13 cellular contexts compared by ENCODE assay signal in the genomic region with DNA sequence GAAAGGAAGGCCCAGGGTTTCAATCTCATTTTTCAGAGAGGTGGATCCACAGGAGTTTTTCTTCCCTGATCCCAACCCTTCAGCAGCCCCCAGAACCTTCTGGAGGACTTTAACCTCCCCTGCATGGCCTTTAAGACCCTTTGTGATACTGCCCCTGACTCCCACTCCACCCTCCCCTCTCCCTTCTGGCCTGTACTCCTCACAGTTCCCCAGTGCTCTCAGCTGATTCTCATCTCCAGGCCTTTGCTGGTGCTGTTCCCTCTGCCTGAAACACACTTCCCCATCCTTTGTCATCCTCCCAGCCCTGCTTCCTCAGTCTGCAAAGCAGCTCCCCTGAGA. TPM values are rescaled to one million over a fixed set of nuclear protein-coding genes. Genes with fewer than 3 reads are reported as not detected.
A peak's percentile ranks its signal among the peaks of the same experiment; 100 is the strongest.
DNase-seq lines count a peak whose midpoint lies in the region; ATAC-seq and TF ChIP-seq lines count a peak whose summit lies in the region.
"Had no signal": no experiment of that assay in that cellular context is flagged by ENCODE, and none has a peak within 500 bp of the region (broad histone marks: within the 10 kb centered on the region; RNA-seq: fewer than 3 reads in every experiment).

No MANE protein-coding gene starts in this region.

- H3K9ac ChIP-seq in SK-N-SH, result peak overlapping the region; percentile 75

- H3K4me1 ChIP-seq in SK-N-SH (ENCODE audit: control insufficient read depth in 1 of 2, insufficient read depth in 2 of 2, low read depth in 1 of 2, low read length in 1 of 2) (peaks cover 20 to 33% of the 10 kb centered on the region in 2 experiments), tibial artery (peaks cover 8 to 64% (median 35%) of the 10 kb centered on the region in 4 donors)
- H3K4me1 ChIP-seq: HAP-1 had no signal

- H3K27ac ChIP-seq in SK-N-SH (ENCODE audit: low read depth in 2 of 2, low read length in 1 of 2) (peak overlapping the region; percentile 48 to 87), tibial artery (peak overlapping the region; percentile 84 to 90)

- peaks cover 4% of the 10 kb centered on the region for H3K27me3 Mint-ChIP-seq in nephron progenitor cell (ENCODE audit: low read depth, poor library complexity)
- H3K27me3 Mint-ChIP-seq: activated CD4-positive, alpha-beta T cell treated with anti-CD3 and anti-CD28 coated beads for 36 hours had no signal

- H4K20me1 ChIP-seq in SK-N-SH (ENCODE audit: insufficient read depth), result no peaks in the 10 kb centered on the region

- H3K4me3 Mint-ChIP-seq in nephron progenitor cell, result peak overlapping the region; percentile 18
- H3K4me3 Mint-ChIP-seq: activated CD4-positive, alpha-beta T cell treated with anti-CD3 and anti-CD28 coated beads for 36 hours; activated naive CD8-positive, alpha-beta T cell treated with anti-CD3 and anti-CD28 coated beads, Interleukin-2, amount 10 ng/mL, durations not matched to agents 7 days and 5 days had no signal

- intact Hi-C loops in tibial artery (cut with DNase I; ENCODE audit: low total_unique reads), result no loop called here

- no peak for TF ChIP-seq CTCF in SK-N-SH (IDR thresholded peaks at IDR 0.05)
- no peak for TF ChIP-seq CTCF in nephron progenitor cell (IDR thresholded peaks at IDR 0.05)
- no peak for TF ChIP-seq CTCF in tibial artery (IDR thresholded peaks at IDR 0.05)

- H3K27me3 ChIP-seq in SK-N-SH (ENCODE audit: insufficient read depth) (no peaks in the 10 kb centered on the region), tibial artery (no peaks in the 10 kb centered on the region)

- POLR2A ChIA-PET in SK-N-SH (lab: Yijun Ruan, JAX), result interaction anchor here (2.0 kb wide), 1 partner anchor 18 kb away, joined by 7 read pairs; a partner anchor contains a TSS

- peak overlapping the region; percentile 98 for H3K27ac Mint-ChIP-seq in nephron progenitor cell
- H3K27ac Mint-ChIP-seq: activated CD4-positive, alpha-beta T cell treated with anti-CD3 and anti-CD28 coated beads for 36 hours; activated naive CD8-positive, alpha-beta T cell treated with anti-CD3 and anti-CD28 coated beads, Interleukin-2, amount 10 ng/mL, durations not matched to agents 7 days and 5 days had no signal

- CTCF ChIA-PET in SK-N-SH (lab: Yijun Ruan, JAX), result interaction anchor here (0.9 to 2.5 kb wide), 5 partner anchors 11 to 113 kb away, joined by 3 to 15 read pairs (median 3); no protein-coding TSS in a partner anchor

- TF ChIP-seq RAD21 in SK-N-SH (IDR thresholded peaks at IDR 0.05; ENCODE audit: low read length), result no peak

- DNase-seq in SK-N-SH (no peak), nephron progenitor cell (no peak), tibial artery (no peak), occipital lobe (lab: John Stamatoyannopoulos, UW) (no peak), NCI-H510A treated with DMSO at 0.1 percent for 48 hours (lab: John Stamatoyannopoulos, UW) (no peak), DMS153 (lab: John Stamatoyannopoulos, UW) (no peak)
- DNase-seq in stimulated activated CD4-positive, alpha-beta T cell treated with anti-CD3 and anti-CD28 coated beads, Interleukin-12 subunit alpha, Interleukin-12 subunit beta, amount 100 ng/mL, for 4 hours, result no peak
- DNase-seq: activated CD4-positive, alpha-beta T cell treated with anti-CD3 and anti-CD28 coated beads for 36 hours; activated naive CD8-positive, alpha-beta T cell treated with anti-CD3 and anti-CD28 coated beads, Interleukin-2, amount 10 ng/mL, durations not matched to agents 7 days and 5 days; NCI-H1436; stimulated activated CD4-positive, alpha-beta T cell treated with anti-CD3 and anti-CD28 coated beads, Interleukin-4, amount 100 ng/mL, for 1 hour had no signal

- H3K4me2 ChIP-seq in SK-N-SH, result peak overlapping the region; percentile 65

- H2AFZ ChIP-seq in SK-N-SH (ENCODE audit: low read depth), result peak overlapping the region; percentile 98; the same call in 1 of the 2 replicates

- peaks cover 55% of the 10 kb centered on the region for H3K4me1 Mint-ChIP-seq in nephron progenitor cell
- H3K4me1 Mint-ChIP-seq: activated CD4-positive, alpha-beta T cell treated with anti-CD3 and anti-CD28 coated beads for 36 hours; activated naive CD8-positive, alpha-beta T cell treated with anti-CD3 and anti-CD28 coated beads, Interleukin-2, amount 10 ng/mL, durations not matched to agents 7 days and 5 days had no signal

- H3K36me3 ChIP-seq in SK-N-SH (replicated peaks in 1 of 2; ENCODE audit: control insufficient read depth in 1 of 2, insufficient read depth in 2 of 2, low read length in 1 of 2), result peaks cover 0 to 5% of the 10 kb centered on the region in 2 experiments
- H3K36me3 ChIP-seq in tibial artery, result no peaks in the 10 kb centered on the region
- H3K36me3 ChIP-seq: HAP-1 had no signal

- peaks cover 8% of the 10 kb centered on the region; the same call in 1 of the 2 replicates for H3K9me3 ChIP-seq in SK-N-SH
- peaks cover 0 to 6% (median 0%) of the 10 kb centered on the region in 3 donors for H3K9me3 ChIP-seq in tibial artery
- H3K9me3 ChIP-seq: HAP-1 had no signal

- peaks cover 17% of the 10 kb centered on the region; the same call in 1 of the 2 replicates for H3K79me2 ChIP-seq in SK-N-SH (ENCODE audit: insufficient read depth)

- no peak overlapping the region for H3K4me3 ChIP-seq in SK-N-SH (ENCODE audit: low read depth in 2 of 2, low read length in 1 of 2)
- H3K4me3 ChIP-seq in tibial artery, result no peak overlapping the region
- H3K4me3 ChIP-seq: HAP-1 had no signal

- no peaks in the 10 kb centered on the region for H3K9me2 ChIP-seq in SK-N-SH

- peaks cover 11% of the 10 kb centered on the region for H3F3A ChIP-seq in SK-N-SH (replicated peaks; ENCODE audit: insufficient read depth)

- TF ChIP-seq EP300 in SK-N-SH (IDR thresholded peaks at IDR 0.05; ENCODE audit: borderline replicate concordance in 1 of 2, low read depth in 1 of 2, low read length in 1 of 2), result no peak

- peaks cover 23% of the 10 kb centered on the region for H3K9me3 Mint-ChIP-seq in nephron progenitor cell

- peaks cover 16% of the 10 kb centered on the region for H3K36me3 Mint-ChIP-seq in nephron progenitor cell (ENCODE audit: low read depth)
- H3K36me3 Mint-ChIP-seq: activated naive CD8-positive, alpha-beta T cell treated with anti-CD3 and anti-CD28 coated beads, Interleukin-2, amount 10 ng/mL, durations not matched to agents 7 days and 5 days had no signal

- ATAC-seq in esophagus mucosa, result peak; percentile 7
- ATAC-seq: activated CD4-positive, alpha-beta T cell treated with anti-CD3 and anti-CD28 coated beads for 36 hours had no signal

TF ChIP-seq in SK-N-SH, 30 proteins besides CTCF, POLR2A, EP300 and RAD21:
- TF ChIP-seq FOSL2 (IDR thresholded peaks at IDR 0.05; ENCODE audit: borderline replicate concordance, low read depth), result no peak
- no peak for TF ChIP-seq NFIC (IDR thresholded peaks at IDR 0.05; ENCODE audit: borderline replicate concordance)
- TF ChIP-seq FOXM1 (IDR thresholded peaks at IDR 0.05; ENCODE audit: low read depth), result no peak
- no peak for TF ChIP-seq POLR2AphosphoS5 (IDR thresholded peaks at IDR 0.05; ENCODE audit: low read depth, low read length)

RNA-seq across cellular contexts. Expression of a gene that starts 18.5 kb away (rescaled TPM):
- 2.2 and 2.8 TPM in 2 replicates for polyA plus RNA-seq in SK-N-SH (2012; rRNA removed)
- polyA plus RNA-seq in SK-N-SH (2012; cell fraction: cytosol; rRNA removed), result 1.8 and 2.8 TPM in 2 replicates
- 6.2 and 7.7 TPM in 2 replicates for polyA plus RNA-seq in SK-N-SH (2012; cell fraction: nucleus; rRNA removed)
- total RNA-seq in esophagus mucosa (12.7 TPM), occipital lobe (19.2 TPM)
